Comparison of ENCODE assay signal across 6 cellular contexts in the genomic region with DNA sequence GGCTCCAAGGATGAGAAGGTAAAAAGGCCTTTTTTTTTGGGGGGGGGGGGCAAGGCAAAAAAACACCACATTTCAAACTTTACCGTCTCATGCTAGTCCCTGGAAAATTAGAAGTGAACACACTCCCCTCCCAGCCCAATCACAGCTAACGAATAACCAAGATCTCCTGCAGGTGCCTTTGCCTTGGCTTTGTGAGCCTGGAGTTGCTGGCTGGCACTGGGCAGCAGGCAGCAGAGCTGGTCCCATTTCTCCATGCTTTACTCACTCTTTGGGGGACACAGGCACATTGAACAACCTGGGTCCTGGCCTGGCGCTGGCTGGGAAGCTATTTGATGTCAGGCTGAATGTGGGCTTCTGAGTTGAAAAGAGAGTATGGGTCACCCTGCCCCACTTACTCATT. TPM values are rescaled to one million over a fixed set of nuclear protein-coding genes. Genes with fewer than 3 reads are reported as not detected.
DNase-seq lines count a peak whose midpoint lies in the region; ATAC-seq, FAIRE-seq and TF ChIP-seq lines count a peak whose summit lies in the region.
"Not testable (repeated sequence)": the region's sequence is repeated elsewhere in the genome, so short reads cannot be mapped to it uniquely, and the experiment has no call there.

No MANE protein-coding gene starts in this region.

- not testable (repeated sequence) for H3K4me2 ChIP-seq in DND-41 (ENCODE audit: insufficient read depth, low read length)

- H3K27me3 ChIP-seq in DND-41 (ENCODE audit: insufficient read depth, low read length, poor library complexity); spleen (replicated peaks in 1 of 7): not testable (repeated sequence)
- H3K27me3 ChIP-seq in esophagus muscularis mucosa: peaks cover 0 to 15% (median 0%) of the 10 kb centered on the region in 4 donors

- peak overlapping the region; percentile 30; the same call in 1 of the 2 replicates for H3K9ac ChIP-seq in DND-41 (ENCODE audit: low read depth, low read length)
- H3K9ac ChIP-seq in kidney (ENCODE audit: low read length in 2 of 2): not testable (repeated sequence)

- not testable (repeated sequence) for TF ChIP-seq POLR2A in esophagus muscularis mucosa (IDR thresholded peaks at IDR 0.05; ENCODE audit: low read depth); spleen (IDR thresholded peaks at IDR 0.05)

- not testable (repeated sequence) for TF ChIP-seq CTCF in DND-41 (IDR thresholded peaks at IDR 0.05; ENCODE audit: borderline replicate concordance, extremely low read depth, low read length, poor library complexity, severe bottlenecking); esophagus muscularis mucosa (IDR thresholded peaks at IDR 0.05); kidney (IDR thresholded peaks at IDR 0.05; ENCODE audit: borderline replicate concordance, extremely low read depth, insufficient read depth); spleen (IDR thresholded peaks at IDR 0.05 in 8 of 11, conservative IDR thresholded peaks at IDR 0.05 in 3 of 11)

- not testable (repeated sequence) for TF ChIP-seq EP300 in esophagus muscularis mucosa (IDR thresholded peaks at IDR 0.05)

- DNase-seq in DND-41 (peak; percentile 16), esophagus muscularis mucosa (ENCODE audit: extremely low spot score) (peak; percentile 86), left ventricle myocardium superior (peak; percentile 15), kidney (peak; percentile 36), posterior vena cava (ENCODE audit: low spot score) (peak; percentile 31), spleen (peak; percentile 30)

- FAIRE-seq in kidney (lab: Jason Lieb, UNC): not testable (repeated sequence)

- not testable (repeated sequence) for H3K4me3 ChIP-seq in DND-41 (ENCODE audit: low read depth in 1 of 2, low read length in 2 of 2); esophagus muscularis mucosa; kidney (ENCODE audit: low read length in 2 of 2); spleen

- H3K36me3 ChIP-seq in DND-41 (ENCODE audit: insufficient read depth, low read length); esophagus muscularis mucosa; kidney (ENCODE audit: control insufficient read depth in 1 of 2, insufficient read depth in 2 of 2, low read length in 2 of 2); spleen: not testable (repeated sequence)

- H3K9me3 ChIP-seq in DND-41 (ENCODE audit: insufficient read depth, low read length, severe bottlenecking); esophagus muscularis mucosa; kidney (ENCODE audit: control insufficient read depth in 1 of 2, low read length in 2 of 2); spleen: not testable (repeated sequence)

- not testable (repeated sequence) for H4K20me1 ChIP-seq in DND-41 (ENCODE audit: insufficient read depth, low read length)

- H3K27ac ChIP-seq in DND-41 (ENCODE audit: low read length): peak overlapping the region; percentile 80
- H3K27ac ChIP-seq in esophagus muscularis mucosa (replicated peaks in 1 of 4); kidney (ENCODE audit: low read depth in 2 of 2, low read length in 2 of 2); spleen: not testable (repeated sequence)

- intact Hi-C loops in esophagus muscularis mucosa (cut with DNase I); left ventricle myocardium superior (cut with micrococcal nuclease); kidney (cut with DNase I); posterior vena cava (cut with DNase I); spleen (cut with DNase I; ENCODE audit: low total_unique reads): not testable (repeated sequence)

- WGBS in esophagus muscularis mucosa: 71% methylated on average over 3 of the region's 3 CpGs
- 73 to 83% (median 77%) methylated on average over 3 of the region's 3 CpGs for WGBS in spleen, 5 donors

- ATAC-seq in DND-41 (ENCODE audit: insufficient read depth, low read depth); left ventricle myocardium superior: not testable (repeated sequence)

- H3K79me2 ChIP-seq in DND-41 (ENCODE audit: insufficient read depth, low read length): not testable (repeated sequence)

- H3K4me1 ChIP-seq in DND-41 (ENCODE audit: insufficient read depth, low read length): peaks cover 22% of the 10 kb centered on the region
- H3K4me1 ChIP-seq in esophagus muscularis mucosa; kidney (ENCODE audit: control insufficient read depth in 1 of 2, insufficient read depth in 1 of 2, low read depth in 1 of 2, low read length in 2 of 2); spleen: not testable (repeated sequence)

- H2AFZ ChIP-seq in DND-41 (ENCODE audit: low read depth, low read length): not testable (repeated sequence)

RNA-seq across cellular contexts. Expression of a gene that starts 25.6 kb away (rescaled TPM):
- total RNA-seq in esophagus muscularis mucosa (10 to 100 TPM; 10.8 to 29.8 (median 15.7) TPM), left ventricle myocardium superior (6.4 TPM), kidney (18.3 TPM), posterior vena cava (10 to 100 TPM; 12.6 to 19.9 TPM), spleen (10 to 100 TPM; 19.2 to 55.9 (median 35.0) TPM)
- polyA plus RNA-seq in kidney (ENCODE audit: insufficient read depth, low read depth, low replicate concordance) (6.0 TPM), spleen (1 to 10 TPM; 2.9 to 5.0 (median 3.0) TPM)

Comparison
In these comparisons a context has a peak if more than half of its experiments do, and no peak if none do; other contexts are left out.
1. DNase-seq: peak in every context shown above with its lines; median percentile 86 in esophagus muscularis mucosa; 36 in kidney; 31 in posterior vena cava; 30 in spleen; 16 in DND-41; 15 in left ventricle myocardium superior.